ENCODE assay signal across 8 cellular contexts in genomic region chr6:37048851-37049734, GRCh38. TPM values are rescaled to one million over a fixed set of nuclear protein-coding genes. Genes with fewer than 3 reads are reported as not detected.
DNase-seq lines count a peak whose midpoint lies in the region; ATAC-seq and TF ChIP-seq lines count a peak whose summit lies in the region.

No MANE protein-coding gene starts in this region.

- peaks cover 9% of the 10 kb centered on the region for H3K36me3 Mint-ChIP-seq in central memory CD8-positive, alpha-beta T cell (ENCODE audit: insufficient read depth)
- H3K36me3 Mint-ChIP-seq in nephron (ENCODE audit: low read depth) (no peaks in the 10 kb centered on the region), endothelial cell (ENCODE audit: low read depth, unreplicated experiment) (no peaks in the 10 kb centered on the region)

- peaks cover 0 to 27% (median 17%) of the 10 kb centered on the region in 4 donors for H3K4me1 ChIP-seq in transverse colon

- peak overlapping the region; percentile 97 for H3K27ac Mint-ChIP-seq in central memory CD8-positive, alpha-beta T cell (ENCODE audit: low read depth)
- peak overlapping the region in 2 of 3 experiments; percentile 7 to 73 for H3K27ac Mint-ChIP-seq in nephron
- no peak overlapping the region for H3K27ac Mint-ChIP-seq in endothelial cell (ENCODE audit: unreplicated experiment)

- H3K27me3 Mint-ChIP-seq in central memory CD8-positive, alpha-beta T cell, result no peaks in the 10 kb centered on the region
- H3K27me3 Mint-ChIP-seq in nephron (ENCODE audit: low read depth) (peaks cover 3% of the 10 kb centered on the region), endothelial cell (ENCODE audit: unreplicated experiment) (no peaks in the 10 kb centered on the region)

- peaks cover 56% of the 10 kb centered on the region for H3K4me1 Mint-ChIP-seq in central memory CD8-positive, alpha-beta T cell
- peaks cover 22% of the 10 kb centered on the region for H3K4me1 Mint-ChIP-seq in nephron
- H3K4me1 Mint-ChIP-seq in endothelial cell (ENCODE audit: unreplicated experiment), result peaks cover 10% of the 10 kb centered on the region

- TF ChIP-seq CTCF in nephron (IDR thresholded peaks at IDR 0.05; ENCODE audit: unreplicated experiment in 3 of 3), result no peak
- no peak for TF ChIP-seq CTCF in transverse colon (IDR thresholded peaks at IDR 0.05)
- no peak for TF ChIP-seq CTCF in endothelial cell (IDR thresholded peaks at IDR 0.05; ENCODE audit: unreplicated experiment)

- H3K9me3 Mint-ChIP-seq in central memory CD8-positive, alpha-beta T cell, result peaks cover 4% of the 10 kb centered on the region
- H3K9me3 Mint-ChIP-seq in nephron (no peaks in the 10 kb centered on the region), endothelial cell (ENCODE audit: unreplicated experiment) (no peaks in the 10 kb centered on the region)

- no peak for TF ChIP-seq EP300 in transverse colon (IDR thresholded peaks at IDR 0.05; ENCODE audit: low read depth)

- no peaks in the 10 kb centered on the region for H3K36me3 ChIP-seq in transverse colon

- in situ Hi-C loops in transverse colon (cut with MboI; ENCODE audit: low pct_ligation_motif_present in 1 of 4, low pct_unique_long_range_greater_than_20kb in 1 of 4, low sequenced_read_pairs in 3 of 4), result loop anchor here in 1 of 4 donors (10.0 kb wide), 1 partner anchor 156 kb away; no protein-coding TSS in a partner anchor

- H3K27me3 ChIP-seq in transverse colon, result no peaks in the 10 kb centered on the region

- H3K27ac ChIP-seq in transverse colon, result peak overlapping the region; percentile 33 to 80 (median 48)

- H3K4me3 Mint-ChIP-seq in central memory CD8-positive, alpha-beta T cell, result peak overlapping the region; percentile 77
- H3K4me3 Mint-ChIP-seq in nephron (no peak overlapping the region), endothelial cell (ENCODE audit: unreplicated experiment) (no peak overlapping the region)

- TF ChIP-seq POLR2A in GM18505 (IDR thresholded peaks at IDR 0.05; ENCODE audit: borderline replicate concordance, extremely low read depth, insufficient read depth, insufficient read length) (no peak), transverse colon (IDR thresholded peaks at IDR 0.05) (no peak)

- intact Hi-C loops in transverse colon (cut with DNase I; ENCODE audit: low total_unique reads), result no loop called here

- H3K4me3 ChIP-seq in transverse colon, result no peak overlapping the region

- ATAC-seq in GM18505 (IDR thresholded peaks at IDR 0.05; ENCODE audit: unreplicated experiment) (peak; percentile 41), HG03066 (IDR thresholded peaks at IDR 0.05; ENCODE audit: low read depth, unreplicated experiment) (peak; percentile 50)
- peak; percentile 82 for ATAC-seq in central memory CD8-positive, alpha-beta T cell (replicated peaks; ENCODE audit: extremely low read depth, poor library complexity, severe bottlenecking)

- 66 to 67% methylated on average over 5 to 17 of the region's 17 CpGs for WGBS in transverse colon (ENCODE audit: low coverage in 1 of 2), 2 donors

- no peaks in the 10 kb centered on the region for H3K9me3 ChIP-seq in transverse colon

- peak; percentile 40 for DNase-seq in activated CD4-positive, CD25-positive, alpha-beta regulatory T cell treated with anti-CD3 and anti-CD28 coated beads, Interleukin-2, amount 50 U/mL, for 16 hours (ENCODE audit: low read depth, low spot score)
- DNase-seq in central memory CD8-positive, alpha-beta T cell (ENCODE audit: low spot score in 2 of 2), result peak in 1 of 2 donors; percentile 53
- DNase-seq in transverse colon (peak; percentile 69), endothelial cell (ENCODE audit: low spot score) (no peak), globus pallidus (ENCODE audit: low spot score) (no peak)

RNA-seq across cellular contexts. Expression of gene FGD2, which starts 43.6 kb away (rescaled TPM):
- total RNA-seq in transverse colon, result 10 to 100 TPM; 13.1 to 46.4 (median 29.6) TPM
- 0.10 TPM for total RNA-seq in endothelial cell (ENCODE audit: unreplicated experiment)

Comparison
In these comparisons a context has a peak if more than half of its experiments do, and no peak if none do; other contexts are left out.
1. DNase-seq: peak in activated CD4-positive, CD25-positive, alpha-beta regulatory T cell treated with anti-CD3 and anti-CD28 coated beads, Interleukin-2, amount 50 U/mL, for 16 hours (single experiment) and transverse colon (single experiment); none in endothelial cell (single experiment) and globus pallidus (single experiment).
2. RNA of gene FGD2, which starts 43.6 kb away (total RNA-seq): 13.1 to 46.4 TPM in transverse colon; 0.10 TPM in endothelial cell (single experiment); every median in the first group is over 10 times any median in the second.
3. Peak in every context shown above with its lines, with median percentiles within 50 percentile points of each other: ATAC-seq.